8 cellular contexts compared by ENCODE assay signal in genomic region chrX:154486052-154486395, GRCh38. TPM values are rescaled to one million over a fixed set of nuclear protein-coding genes. Genes with fewer than 3 reads are reported as not detected.
DNase-seq lines count a peak whose midpoint lies in the region; ATAC-seq and TF ChIP-seq lines count a peak whose summit lies in the region.

No MANE protein-coding gene starts in this region.

- no peaks in the 10 kb centered on the region for H3K36me3 Mint-ChIP-seq in glutamatergic neuron (ENCODE audit: unreplicated experiment)

- peak; percentile 27 for DNase-seq in stimulated activated CD4-positive, alpha-beta T cell treated with anti-CD3 and anti-CD28 coated beads, Interleukin-12 subunit alpha, Interleukin-12 subunit beta, amount 100 ng/mL, for 4 hours
- no peak for DNase-seq in stimulated activated CD4-positive, alpha-beta T cell treated with anti-CD3 and anti-CD28 coated beads, Interleukin-1b, Interleukin-23, amount 100 ng/mL, for 48 hours
- peak; percentile 49 to 63 for DNase-seq in activated T-cell treated with anti-CD3 and anti-CD28 coated beads, Interleukin-2, amount 50 U/mL, for 48 hours
- DNase-seq in glutamatergic neuron (peak; percentile 39), retina (peak; percentile 55), NCI-H2196 treated with DMSO at 0.1 percent for 48 hours (lab: John Stamatoyannopoulos, UW; ENCODE audit: unreplicated experiment) (no peak), NOMO-1 treated with DMSO at 0.1 percent for 48 hours (lab: John Stamatoyannopoulos, UW; ENCODE audit: unreplicated experiment) (no peak)

- H3K4me3 Mint-ChIP-seq in glutamatergic neuron (ENCODE audit: unreplicated experiment): no peak overlapping the region

- no peak for TF ChIP-seq CTCF in glutamatergic neuron (IDR thresholded peaks at IDR 0.05; ENCODE audit: partially characterized antibody, unreplicated experiment)

- peaks cover 4% of the 10 kb centered on the region for H3K9me3 Mint-ChIP-seq in glutamatergic neuron (ENCODE audit: unreplicated experiment)

- H3K27ac Mint-ChIP-seq in glutamatergic neuron (ENCODE audit: unreplicated experiment): no peak overlapping the region

- no peaks in the 10 kb centered on the region for H3K4me1 Mint-ChIP-seq in glutamatergic neuron (ENCODE audit: low read depth, unreplicated experiment)

- no peaks in the 10 kb centered on the region for H3K27me3 Mint-ChIP-seq in glutamatergic neuron (ENCODE audit: unreplicated experiment)

- no peak for ATAC-seq in HG02623 (IDR thresholded peaks at IDR 0.05; ENCODE audit: unreplicated experiment)

RNA-seq across cellular contexts. Expression of gene UBL4A, which starts 0.4 kb away (rescaled TPM):
- total RNA-seq in glutamatergic neuron (ENCODE audit: unreplicated experiment): 28.4 TPM

RNA-seq across cellular contexts. Expression of gene SLC10A3, which starts 4.4 kb away (rescaled TPM):
- total RNA-seq in glutamatergic neuron (ENCODE audit: unreplicated experiment): 6.1 TPM

RNA-seq across cellular contexts. Expression of gene LAGE3, which starts 6.9 kb away (rescaled TPM):
- 8.8 TPM for total RNA-seq in glutamatergic neuron (ENCODE audit: unreplicated experiment)

RNA-seq across cellular contexts. Expression of gene PLXNA3, which starts 27.9 kb away (rescaled TPM):
- 458 TPM for total RNA-seq in glutamatergic neuron (ENCODE audit: unreplicated experiment)

RNA-seq across cellular contexts. Expression of gene FAM3A, which starts 30.0 kb away (rescaled TPM):
- total RNA-seq in glutamatergic neuron (ENCODE audit: unreplicated experiment): 32.0 TPM

Comparison
In these comparisons a context has a peak if more than half of its experiments do, and no peak if none do; other contexts are left out.
1. DNase-seq: peak in stimulated activated CD4-positive, alpha-beta T cell treated with anti-CD3 and anti-CD28 coated beads, Interleukin-12 subunit alpha, Interleukin-12 subunit beta, amount 100 ng/mL, for 4 hours (single experiment), activated T-cell treated with anti-CD3 and anti-CD28 coated beads, Interleukin-2, amount 50 U/mL, for 48 hours (2 of 2), glutamatergic neuron (single experiment) and retina (single experiment); none in stimulated activated CD4-positive, alpha-beta T cell treated with anti-CD3 and anti-CD28 coated beads, Interleukin-1b, Interleukin-23, amount 100 ng/mL, for 48 hours (single experiment), NCI-H2196 treated with DMSO at 0.1 percent for 48 hours (single experiment) and NOMO-1 treated with DMSO at 0.1 percent for 48 hours (single experiment).